Comparison of ENCODE assay signal across 21 cellular contexts in the genomic region with DNA sequence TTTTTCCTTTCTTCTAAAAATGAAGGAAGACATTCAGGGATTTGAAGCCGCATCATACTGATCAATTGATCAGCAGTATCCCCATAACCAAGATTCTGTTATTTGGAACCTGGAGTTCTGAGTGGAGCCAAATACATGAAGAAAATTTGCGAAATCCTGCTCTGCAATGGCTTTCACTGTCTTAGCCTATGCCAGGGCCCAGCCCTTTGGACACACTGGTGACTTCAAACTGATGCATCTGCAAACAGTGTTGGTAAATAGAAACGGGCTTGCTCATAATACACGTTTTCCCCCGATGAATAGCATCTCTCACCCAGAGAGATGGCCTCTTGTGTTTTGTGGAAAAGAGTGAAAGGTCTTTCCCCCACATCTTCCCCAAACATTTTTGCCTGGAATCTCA.
"Had no signal": no experiment of that assay in that cellular context is flagged by ENCODE, and none has a peak within 500 bp of the region (broad histone marks: within the 10 kb centered on the region; RNA-seq: fewer than 3 reads in every experiment).

No MANE protein-coding gene starts in this region.

- H3K4me3 ChIP-seq: coronary artery, heart right ventricle, left lung, lower lobe of right lung, sigmoid colon, skin epidermis, thoracic aorta, transverse colon had no signal

- H3K27ac Mint-ChIP-seq: naive B cell; nephron progenitor cell; stimulated activated naive B cell treated with anti-CD40 and anti-IgM and Interleukin-4, amounts not matched to agents 10 μg/mL and 1 μg/mL and 100 μg/mL, for 72 hours; stimulated activated naive CD8-positive, alpha-beta T cell treated with anti-CD3 and anti-CD28 coated beads, Interleukin-15, amount 100 ng/mL, for 72 hours had no signal

- FAIRE-seq: frontal cortex had no signal

- H3K36me3 Mint-ChIP-seq: stimulated activated naive B cell treated with anti-CD40 and anti-IgM and Interleukin-4, amounts not matched to agents 10 μg/mL and 1 μg/mL and 100 μg/mL, for 72 hours had no signal

- H3K9me3 ChIP-seq: lower lobe of right lung, sigmoid colon, thoracic aorta had no signal

- ATAC-seq: esophagus mucosa; heart right ventricle; left lung; lower lobe of right lung; stimulated activated naive B cell treated with anti-CD40 and anti-IgM and Interleukin-4, amounts not matched to agents 10 μg/mL and 1 μg/mL and 100 μg/mL, for 72 hours; stimulated activated naive CD8-positive, alpha-beta T cell treated with anti-CD3 and anti-CD28 coated beads, Interleukin-15, amount 100 ng/mL, for 72 hours had no signal

- DNase-seq: effector CD4-positive, alpha-beta T cell; heart right ventricle; hypothalamus; islet precursor cell; left lung; lower lobe of right lung; mesenchymal stem cell; naive B cell; nephron progenitor cell; posterior cingulate gyrus; sigmoid colon; stimulated activated CD4-positive, alpha-beta T cell treated with anti-CD3 and anti-CD28 coated beads, Interleukin-2, amount 100 ng/mL, for 24 hours; stimulated activated CD4-positive, alpha-beta T cell treated with anti-CD3 and anti-CD28 coated beads, Interleukin-4, amount 100 ng/mL, for 4 hours; stimulated activated naive B cell treated with anti-CD40 and anti-IgM and Interleukin-4, amounts not matched to agents 10 μg/mL and 1 μg/mL and 100 μg/mL, for 72 hours; stimulated activated naive CD8-positive, alpha-beta T cell treated with anti-CD3 and anti-CD28 coated beads, Interleukin-15, amount 100 ng/mL, for 72 hours; transverse colon had no signal

- H3K4me1 Mint-ChIP-seq: naive B cell; nephron progenitor cell; stimulated activated naive B cell treated with anti-CD40 and anti-IgM and Interleukin-4, amounts not matched to agents 10 μg/mL and 1 μg/mL and 100 μg/mL, for 72 hours; stimulated activated naive CD8-positive, alpha-beta T cell treated with anti-CD3 and anti-CD28 coated beads, Interleukin-15, amount 100 ng/mL, for 72 hours had no signal

- H3K4me1 ChIP-seq: heart right ventricle, left lung, lower lobe of right lung, transverse colon had no signal

- H3K27me3 Mint-ChIP-seq: naive B cell; stimulated activated naive B cell treated with anti-CD40 and anti-IgM and Interleukin-4, amounts not matched to agents 10 μg/mL and 1 μg/mL and 100 μg/mL, for 72 hours; stimulated activated naive CD8-positive, alpha-beta T cell treated with anti-CD3 and anti-CD28 coated beads, Interleukin-15, amount 100 ng/mL, for 72 hours had no signal

- H3K27ac ChIP-seq: coronary artery, heart right ventricle, left lung, lower lobe of right lung, sigmoid colon, skin epidermis, thoracic aorta, transverse colon had no signal

- H3K4me3 Mint-ChIP-seq: naive B cell; nephron progenitor cell; stimulated activated naive B cell treated with anti-CD40 and anti-IgM and Interleukin-4, amounts not matched to agents 10 μg/mL and 1 μg/mL and 100 μg/mL, for 72 hours; stimulated activated naive CD8-positive, alpha-beta T cell treated with anti-CD3 and anti-CD28 coated beads, Interleukin-15, amount 100 ng/mL, for 72 hours had no signal

- H3K27me3 ChIP-seq: heart right ventricle, left lung, sigmoid colon, transverse colon had no signal

- H3K36me3 ChIP-seq: heart right ventricle, left lung, lower lobe of right lung, sigmoid colon, thoracic aorta, transverse colon had no signal
